35 cellular contexts compared by ENCODE assay signal in the genomic region with DNA sequence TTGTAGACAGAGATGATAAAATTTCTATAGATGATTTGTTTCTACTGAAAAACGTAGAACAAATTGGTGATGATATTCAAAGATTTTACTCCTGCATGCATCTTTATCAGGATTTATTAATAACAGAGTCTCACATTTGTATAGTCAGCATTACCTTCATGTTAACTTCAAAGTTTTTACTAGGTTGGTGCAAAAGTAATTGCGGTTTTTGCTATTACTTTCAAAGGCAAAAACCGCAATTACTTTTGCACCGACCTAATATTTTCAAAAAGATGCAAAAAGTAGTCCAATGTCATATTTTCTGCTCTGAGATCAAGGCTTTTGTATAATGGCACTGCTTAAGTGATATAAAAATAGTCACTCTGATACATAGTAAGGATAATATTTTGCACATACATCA.
"Had no signal": no experiment of that assay in that cellular context is flagged by ENCODE, and none has a peak within 500 bp of the region (broad histone marks: within the 10 kb centered on the region; RNA-seq: fewer than 3 reads in every experiment).

No MANE protein-coding gene starts in this region.

- DNase-seq: Kasumi-1, MG63, MM.1S, MV-4-11, NCI-H1048, NCI-H1092, NCI-H1092 treated with DMSO at 0.1 percent for 48 hours, NCI-H1105, NCI-H1105 treated with DMSO at 0.1 percent for 48 hours, NCI-H1417, NCI-H1417 treated with DMSO at 0.1 percent for 48 hours, NCI-H1436, NCI-H1436 treated with DMSO at 0.1 percent for 48 hours, NCI-H146, NCI-H1694, NCI-H1694 treated with DMSO at 0.1 percent for 48 hours, NCI-H187, NCI-H187 treated with DMSO at 0.1 percent for 48 hours, NCI-H1930, NCI-H2029, NCI-H2029 treated with DMSO at 0.1 percent for 48 hours, NCI-H2081, NCI-H2081 treated with DMSO at 0.1 percent for 48 hours, NCI-H2107, NCI-H2171, NCI-H2171 treated with DMSO at 0.1 percent for 48 hours, NCI-H2227 treated with DMSO at 0.1 percent for 48 hours, NCI-H226, NCI-H345, NCI-H446, NCI-H446 treated with DMSO at 0.1 percent for 48 hours, NCI-H510A, NCI-H510A treated with DMSO at 0.1 percent for 48 hours, NCI-H524, NCI-H524 treated with DMSO at 0.1 percent for 48 hours had no signal

- H3K27me3 ChIP-seq: MG63 had no signal

- H3K9me3 ChIP-seq: MG63 had no signal

- H3K4me3 ChIP-seq: MG63 had no signal

- H3K36me3 ChIP-seq: MG63 had no signal
